ENCODE assay signal across 11 cellular contexts in the genomic region with DNA sequence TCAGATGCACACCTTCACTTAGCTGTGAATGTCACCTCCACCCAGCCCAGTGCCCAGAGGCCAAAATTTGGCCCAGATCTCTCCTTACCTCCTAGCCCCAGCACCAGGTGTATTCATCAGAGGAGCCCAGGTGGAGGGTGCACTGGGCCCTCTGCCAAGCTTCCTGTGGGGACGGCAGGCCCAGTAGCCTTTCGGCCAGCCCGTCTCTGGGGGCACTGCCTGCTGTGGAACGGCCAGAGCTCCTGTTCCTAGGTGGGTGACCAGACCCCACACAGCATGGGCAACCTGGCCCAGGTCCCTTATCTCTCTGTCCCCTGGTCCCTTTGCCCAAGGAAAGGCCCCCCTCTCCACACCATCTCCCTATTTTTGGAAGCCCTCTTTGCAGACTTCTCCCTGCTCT.
DNase-seq lines count a peak whose midpoint lies in the region; ATAC-seq and TF ChIP-seq lines count a peak whose summit lies in the region.
"Had no signal": no experiment of that assay in that cellular context is flagged by ENCODE, and none has a peak within 500 bp of the region (broad histone marks: within the 10 kb centered on the region; RNA-seq: fewer than 3 reads in every experiment).

No MANE protein-coding gene starts in this region.

- H3K36me3 ChIP-seq in IMR-90 (ENCODE audit: control insufficient read depth, insufficient read depth, low read length) (peaks cover 91% of the 10 kb centered on the region), gastroesophageal sphincter (peaks cover 0 to 60% of the 10 kb centered on the region in 2 donors), gastrocnemius medialis (peaks cover 0 to 6% of the 10 kb centered on the region in 2 donors), hepatocyte (replicated peaks; ENCODE audit: insufficient read depth, low read depth) (peaks cover 4% of the 10 kb centered on the region), MG63 (peaks cover 95% of the 10 kb centered on the region)

- in situ Hi-C loops in IMR-90 (cut with MboI; ENCODE audit: low sequenced_read_pairs) (no loop called here), gastrocnemius medialis (cut with MboI; ENCODE audit: low sequenced_read_pairs in 4 of 4) (loop anchor here in 2 of 4 donors (5.0 kb wide), 3 partner anchors 59 to 114 kb away; no protein-coding TSS in a partner anchor)

- no peak for TF ChIP-seq EP300 in gastroesophageal sphincter (IDR thresholded peaks at IDR 0.05)

- H3K4ac ChIP-seq in IMR-90 (ENCODE audit: low read depth, low read length) = peak overlapping the region; percentile 33

- no peaks in the 10 kb centered on the region for H3K9me3 ChIP-seq in IMR-90 (ENCODE audit: control insufficient read depth, insufficient read depth, low read length)
- no peaks in the 10 kb centered on the region for H3K9me3 ChIP-seq in gastroesophageal sphincter
- H3K9me3 ChIP-seq in gastrocnemius medialis = no peaks in the 10 kb centered on the region
- no peaks in the 10 kb centered on the region for H3K9me3 ChIP-seq in hepatocyte (ENCODE audit: low read depth)
- no peaks in the 10 kb centered on the region for H3K9me3 ChIP-seq in MG63

- H3K4me3 ChIP-seq in IMR-90 (ENCODE audit: insufficient read depth, low read depth, low read length) (no peak overlapping the region), gastroesophageal sphincter (no peak overlapping the region), gastrocnemius medialis (no peak overlapping the region), hepatocyte (no peak overlapping the region), MG63 (no peak overlapping the region)

- peaks cover 19% of the 10 kb centered on the region for H3K4me1 Mint-ChIP-seq in CD14-positive monocyte

- no CpG with 5 or more reads among the region's 4 CpGs for WGBS in IMR-90 (ENCODE audit: extremely low coverage in 2 of 2, insufficient read length in 1 of 2), 2 experiments
- no CpG with 5 or more reads among the region's 4 CpGs for WGBS in gastroesophageal sphincter (ENCODE audit: low coverage in 1 of 2), 2 donors
- 95% methylated on average over 4 of the region's 4 CpGs for WGBS in hepatocyte (ENCODE audit: low lambda C conversion rate, missing lambda C conversion rate)

- H3K4me1 ChIP-seq in IMR-90 (ENCODE audit: control insufficient read depth, insufficient read depth, low read length) = peaks cover 53% of the 10 kb centered on the region
- H3K4me1 ChIP-seq in gastroesophageal sphincter = peaks cover 10 to 81% (median 44%) of the 10 kb centered on the region in 3 donors
- H3K4me1 ChIP-seq in gastrocnemius medialis = peaks cover 87 to 94% of the 10 kb centered on the region in 2 donors
- H3K4me1 ChIP-seq in hepatocyte (ENCODE audit: insufficient read depth) = peaks cover 24% of the 10 kb centered on the region

- H3K79me1 ChIP-seq in IMR-90 (ENCODE audit: low read depth in 1 of 2, low read length in 2 of 2) = peaks cover 53 to 95% of the 10 kb centered on the region in 2 experiments

- H3K23ac ChIP-seq in IMR-90 (ENCODE audit: low read depth, low read length) = no peak overlapping the region

- peaks cover 57% of the 10 kb centered on the region for H3K9me1 ChIP-seq in IMR-90 (ENCODE audit: insufficient read depth, low read length)

- no peak for TF ChIP-seq CTCF in CD14-positive monocyte (IDR thresholded peaks at IDR 0.05)
- no peak for TF ChIP-seq CTCF in IMR-90 (conservative IDR thresholded peaks at IDR 0.05; ENCODE audit: low read depth, low read length)
- TF ChIP-seq CTCF in gastroesophageal sphincter (IDR thresholded peaks at IDR 0.05) = no peak
- TF ChIP-seq CTCF in gastrocnemius medialis (IDR thresholded peaks at IDR 0.05 in 4 of 5, conservative IDR thresholded peaks at IDR 0.05 in 1 of 5) = no peak
- no peak for TF ChIP-seq CTCF in hepatocyte (IDR thresholded peaks at IDR 0.05; ENCODE audit: poor library complexity)

- H3K4me2 ChIP-seq in IMR-90 (ENCODE audit: low read depth, low read length) (no peak overlapping the region), hepatocyte (no peak overlapping the region)

- H2AK5ac ChIP-seq in IMR-90 (ENCODE audit: low read depth, low read length) = no peak overlapping the region

- H2BK20ac ChIP-seq in IMR-90 (ENCODE audit: low read depth, low read length) = no peak overlapping the region

- 0 out of 2 replicates have a peak overlapping the region, but pooled peaks have one; percentile 20 for H2BK120ac ChIP-seq in IMR-90 (ENCODE audit: low read depth, low read length)

- peaks cover 0 to 3% (median 2%) of the 10 kb centered on the region in 3 donors for H3K27me3 Mint-ChIP-seq in CD14-positive monocyte (ENCODE audit: low read depth in 3 of 3)

- no peak overlapping the region for H3K56ac ChIP-seq in IMR-90 (ENCODE audit: extremely low read depth, insufficient read depth, low read length)

- no peak overlapping the region for H2BK15ac ChIP-seq in IMR-90 (ENCODE audit: low read depth, low read length)

- H4K91ac ChIP-seq in IMR-90 (ENCODE audit: insufficient read depth, low read depth, low read length) = no peak overlapping the region

- TF ChIP-seq RAD21 in IMR-90 (IDR thresholded peaks at IDR 0.05; ENCODE audit: low read length) = no peak

- DNase-seq in CD14-positive monocyte (ENCODE audit: low spot score) = no peak
- no peak for DNase-seq in IMR-90
- DNase-seq in gastrocnemius medialis = peak in 1 of 2 donors; percentile 68
- no peak for DNase-seq in T-helper 2 cell
- no peak for DNase-seq in middle frontal gyrus (ENCODE audit: extremely low spot score, low spot score)
- no peak for DNase-seq in hepatocyte (ENCODE audit: low spot score)
- no peak for DNase-seq in MG63
- DNase-seq: NCI-H226, SIG-M5 had no signal

- H3K79me2 ChIP-seq in hepatocyte = peaks cover 4% of the 10 kb centered on the region

- intact Hi-C loops in CD14-positive monocyte (cut with micrococcal nuclease) = loop anchor here in 1 of 2 donors (5.0 kb wide), 1 partner anchor 34 kb away; no protein-coding TSS in a partner anchor
- intact Hi-C loops in IMR-90 (cut with micrococcal nuclease) = no loop called here
- intact Hi-C loops in gastrocnemius medialis (cut with DNase I; ENCODE audit: low total_unique reads) = loop anchor here (10.0 kb wide), 1 partner anchor 1088 kb away; a partner anchor contains a TSS

- no peak overlapping the region for H2AK9ac ChIP-seq in IMR-90 (replicated peaks; ENCODE audit: low read depth, low read length, poor library complexity)

- no peak overlapping the region for H2AFZ ChIP-seq in IMR-90 (replicated peaks; ENCODE audit: low read length, poor library complexity)
- H2AFZ ChIP-seq in hepatocyte = no peak overlapping the region

- H3K27me3 ChIP-seq in IMR-90 (ENCODE audit: control insufficient read depth, insufficient read depth, low read length) = no peaks in the 10 kb centered on the region
- no peaks in the 10 kb centered on the region for H3K27me3 ChIP-seq in gastroesophageal sphincter
- H3K27me3 ChIP-seq in gastrocnemius medialis = no peaks in the 10 kb centered on the region
- no peaks in the 10 kb centered on the region for H3K27me3 ChIP-seq in hepatocyte
- no peaks in the 10 kb centered on the region for H3K27me3 ChIP-seq in MG63

- peak overlapping the region; percentile 36 for H4K5ac ChIP-seq in IMR-90 (ENCODE audit: low read depth, low read length)

- H4K20me1 ChIP-seq in IMR-90 (ENCODE audit: insufficient read depth, low read length) (no peaks in the 10 kb centered on the region), hepatocyte (ENCODE audit: insufficient read depth, poor library complexity, severe bottlenecking) (no peaks in the 10 kb centered on the region)

- no peak overlapping the region for H3K4me3 Mint-ChIP-seq in CD14-positive monocyte

- H3K14ac ChIP-seq in IMR-90 (replicated peaks; ENCODE audit: low read depth, low read length) = no peak overlapping the region

- dilution Hi-C loops in IMR-90 (cut with HindIII; ENCODE audit: low sequenced_read_pairs, unreplicated experiment) = no loop called here

- POLR2A ChIA-PET in IMR-90 (lab: Charles Lee; ENCODE audit: unreplicated experiment) = no interaction called here

- TF ChIP-seq POLR2A in IMR-90 (IDR thresholded peaks at IDR 0.05; ENCODE audit: low read depth, low read length) (no peak), gastroesophageal sphincter (IDR thresholded peaks at IDR 0.05) (no peak), gastrocnemius medialis (IDR thresholded peaks at IDR 0.05) (peak in 1 of 2 donors; percentile 40)

- peak overlapping the region; percentile 7 for H2BK5ac ChIP-seq in IMR-90 (ENCODE audit: low read depth, low read length, poor library complexity, severe bottlenecking)

- no peak overlapping the region; the same call in 1 of the 2 replicates for H3K18ac ChIP-seq in IMR-90 (ENCODE audit: low read depth, low read length)

- H3K27ac Mint-ChIP-seq in CD14-positive monocyte = peak overlapping the region in 5 of 7 donors; percentile 25 to 93 (median 68)

- peak overlapping the region; percentile 30; the same call in 1 of the 2 replicates for H3K27ac ChIP-seq in IMR-90 (ENCODE audit: insufficient read depth, low read length)
- H3K27ac ChIP-seq in gastroesophageal sphincter = peak overlapping the region in 3 of 4 donors; percentile 69 to 83 (median 79)
- H3K27ac ChIP-seq in gastrocnemius medialis = peak overlapping the region; percentile 91 to 99 (median 96)
- H3K27ac ChIP-seq in hepatocyte = no peak overlapping the region
- H3K27ac ChIP-seq: C4-2B had no signal

- peaks cover 92 to 95% of the 10 kb centered on the region in 2 donors for H3K36me3 Mint-ChIP-seq in CD14-positive monocyte

- BruUV-seq in IMR-90 (replicated peaks; lab: Mats Ljungman, UMichigan) = no TSS peak

- ATAC-seq in IMR-90 (ENCODE audit: low read depth) (no peak), gastroesophageal sphincter (no peak), gastrocnemius medialis (peak in 1 of 2 donors; percentile 1)

- no peaks in the 10 kb centered on the region for H3K9me3 Mint-ChIP-seq in CD14-positive monocyte

- H3K9ac ChIP-seq in IMR-90 (ENCODE audit: low read depth, low read length) = no peak overlapping the region

- H3K9me2 ChIP-seq in hepatocyte (replicated peaks; ENCODE audit: insufficient read depth) = no peaks in the 10 kb centered on the region

- CTCF ChIA-PET in IMR-90 (lab: Yijun Ruan, JAX) = no interaction called here

- H4K8ac ChIP-seq in IMR-90 (ENCODE audit: low read depth in 2 of 2, low read length in 2 of 2) = peak overlapping the region in 1 of 2 experiments; percentile 63; a peak in 3 of 4 replicates

TF ChIP-seq in IMR-90, 13 proteins besides CTCF, POLR2A, EP300 and RAD21 (continues in another document):
- TF ChIP-seq CEBPB (IDR thresholded peaks at IDR 0.05; ENCODE audit: low read depth, low read length) (no peak), RCOR1 (IDR thresholded peaks at IDR 0.05; ENCODE audit: insufficient replicate concordance, low read length) (no peak), MXI1 (IDR thresholded peaks at IDR 0.05; ENCODE audit: borderline replicate concordance, low read depth, low read length) (no peak), SMC3 (IDR thresholded peaks at IDR 0.05; ENCODE audit: low read depth, low read length) (no peak), NFE2L2 (IDR thresholded peaks at IDR 0.05; ENCODE audit: low read depth, low read length) (no peak)
